ENCODE assay signal across 27 cellular contexts in genomic region chr5:33143405-33144123, GRCh38.
"Had no signal": no experiment of that assay in that cellular context is flagged by ENCODE, and none has a peak within 500 bp of the region (broad histone marks: within the 10 kb centered on the region; RNA-seq: fewer than 3 reads in every experiment).

No MANE protein-coding gene starts in this region.

- H3K4me1 Mint-ChIP-seq: immature natural killer cell; naive B cell; stimulated activated naive B cell treated with anti-CD40 and anti-IgM and Interleukin-4, amounts not matched to agents 10 μg/mL and 1 μg/mL and 100 μg/mL, for 72 hours had no signal

- H3K4me1 ChIP-seq: left lung, lower lobe of right lung, right atrium auricular region, stomach, thyroid gland, transverse colon, upper lobe of left lung, vagina had no signal

- H3K9me3 ChIP-seq: left lung, lower lobe of right lung, ovary, testis, thyroid gland, transverse colon, upper lobe of left lung, vagina had no signal

- H3K27ac Mint-ChIP-seq: immature natural killer cell; mesothelial cell of epicardium; natural killer cell treated with Interleukin-12 subunit alpha and Interleukin-12 subunit beta and Interleukin-15 and Interleukin-18, amount 100 ng/mL, for 72 hours; progenitor cell of endocrine pancreas; stimulated activated naive B cell treated with anti-CD40 and anti-IgM and Interleukin-4, amounts not matched to agents 10 μg/mL and 1 μg/mL and 100 μg/mL, for 72 hours had no signal

- H3K4me3 ChIP-seq: left lung, lower lobe of right lung, ovary, right atrium auricular region, skin epidermis, stomach, testis, thyroid gland, transverse colon, upper lobe of left lung, vagina had no signal

- ATAC-seq: left colon; left lung; lower lobe of right lung; natural killer cell treated with Interleukin-12 subunit alpha and Interleukin-12 subunit beta and Interleukin-15 and Interleukin-18, amount 100 ng/mL, for 72 hours; sciatic nerve; stimulated activated naive B cell treated with anti-CD40 and anti-IgM and Interleukin-4, amounts not matched to agents 10 μg/mL and 1 μg/mL and 100 μg/mL, for 72 hours; stimulated activated naive CD8-positive, alpha-beta T cell treated with anti-CD3 and anti-CD28 coated beads, Interleukin-15, Interleukin-2, amounts not matched to agents 100 U/mL and 50 U/mL, for 24 hours had no signal

- H3K4me3 Mint-ChIP-seq: immature natural killer cell; mesothelial cell of epicardium; naive B cell; natural killer cell treated with Interleukin-12 subunit alpha and Interleukin-12 subunit beta and Interleukin-15 and Interleukin-18, amount 100 ng/mL, for 72 hours; stimulated activated naive B cell treated with anti-CD40 and anti-IgM and Interleukin-4, amounts not matched to agents 10 μg/mL and 1 μg/mL and 100 μg/mL, for 72 hours had no signal

- H3K27ac ChIP-seq: left lung, lower lobe of right lung, ovary, right atrium auricular region, skin epidermis, stomach, testis, thyroid gland, transverse colon, upper lobe of left lung, vagina had no signal

- FAIRE-seq: islet of Langerhans, kidney had no signal

- H3K36me3 Mint-ChIP-seq: mesothelial cell of epicardium; natural killer cell treated with Interleukin-12 subunit alpha and Interleukin-12 subunit beta and Interleukin-15 and Interleukin-18, amount 100 ng/mL, for 72 hours; stimulated activated naive B cell treated with anti-CD40 and anti-IgM and Interleukin-4, amounts not matched to agents 10 μg/mL and 1 μg/mL and 100 μg/mL, for 72 hours had no signal

- H3K27me3 Mint-ChIP-seq: natural killer cell treated with Interleukin-12 subunit alpha and Interleukin-12 subunit beta and Interleukin-15 and Interleukin-18, amount 100 ng/mL, for 72 hours; progenitor cell of endocrine pancreas; stimulated activated naive B cell treated with anti-CD40 and anti-IgM and Interleukin-4, amounts not matched to agents 10 μg/mL and 1 μg/mL and 100 μg/mL, for 72 hours had no signal

- H3K36me3 ChIP-seq: left lung, lower lobe of right lung, ovary, right atrium auricular region, stomach, thyroid gland, transverse colon, upper lobe of left lung, vagina had no signal

- DNase-seq: immature natural killer cell; kidney; left colon; left lung; lower lobe of right lung; mesendoderm; naive B cell; ovary; stimulated activated CD4-positive, alpha-beta T cell treated with anti-CD3 and anti-CD28 coated beads, Interleukin-12 subunit alpha, Interleukin-12 subunit beta, amount 100 ng/mL, for 4 hours; stimulated activated CD4-positive, alpha-beta T cell treated with anti-CD3 and anti-CD28 coated beads, Interleukin-15, amount 100 ng/mL, for 24 hours; stimulated activated CD4-positive, alpha-beta T cell treated with anti-CD3 and anti-CD28 coated beads, Interleukin-2, amount 100 ng/mL, for 24 hours; stimulated activated CD4-positive, alpha-beta T cell treated with anti-CD3 and anti-CD28 coated beads, Interleukin-4, amount 100 ng/mL, for 1 hour; stimulated activated naive B cell treated with anti-CD40 and anti-IgM and Interleukin-4, amounts not matched to agents 10 μg/mL and 1 μg/mL and 100 μg/mL, for 72 hours; stimulated activated naive CD8-positive, alpha-beta T cell treated with anti-CD3 and anti-CD28 coated beads, Interleukin-15, Interleukin-2, amounts not matched to agents 100 U/mL and 50 U/mL, for 24 hours; stomach; testis; thyroid gland; transverse colon; upper lobe of left lung had no signal

- H3K27me3 ChIP-seq: left lung, ovary, right atrium auricular region, stomach, testis, thyroid gland, transverse colon, upper lobe of left lung, vagina had no signal
